ENCODE assay signal across 8 cellular contexts in the genomic region with DNA sequence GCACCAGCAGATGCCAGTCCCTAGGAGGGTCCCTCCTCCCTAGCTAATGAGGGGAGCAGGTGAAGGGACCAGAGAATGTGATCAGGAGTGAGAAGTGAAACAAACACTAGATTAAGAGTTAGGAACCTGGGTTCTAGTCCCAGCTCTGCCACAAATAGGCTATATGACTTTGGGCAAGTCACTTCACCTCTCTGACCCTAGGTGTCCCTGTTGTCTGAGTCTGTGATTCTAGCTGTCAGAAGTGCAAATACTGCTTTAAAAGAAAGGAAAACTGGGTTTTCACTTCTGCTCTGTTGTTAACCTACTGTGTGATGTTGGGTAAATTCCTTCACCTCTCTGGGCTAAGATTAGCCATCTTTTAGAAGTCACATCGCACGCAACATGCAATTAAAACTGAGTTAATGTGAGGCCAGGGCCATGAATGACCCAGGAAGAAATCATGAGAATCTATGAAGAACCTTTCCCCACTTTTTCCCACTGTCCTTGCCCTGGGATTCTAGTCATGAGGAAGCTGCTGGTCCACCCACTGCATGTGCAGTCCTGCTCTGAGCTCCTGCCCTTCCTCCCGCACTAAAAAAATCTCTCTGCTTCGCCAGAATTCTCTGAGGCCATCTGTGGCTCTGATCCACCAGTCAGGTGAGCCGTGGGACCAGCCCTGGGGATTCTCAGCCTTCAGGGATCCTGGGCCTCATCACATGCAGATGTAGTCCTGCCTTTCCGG.
A peak's percentile ranks its signal among the peaks of the same experiment; 100 is the strongest.
DNase-seq lines count a peak whose midpoint lies in the region; ATAC-seq and TF ChIP-seq lines count a peak whose summit lies in the region.

No MANE protein-coding gene starts in this region.

- H3K79me2 ChIP-seq in DND-41 (ENCODE audit: insufficient read depth, low read length) (no peaks in the 10 kb centered on the region), Karpas-422 (ENCODE audit: low read length) (no peaks in the 10 kb centered on the region)

- ATAC-seq in DND-41 (ENCODE audit: insufficient read depth, low read depth) (no peak), lower lobe of right lung (peak in 1 of 2 donors; percentile 25), GM18867 (IDR thresholded peaks at IDR 0.05; ENCODE audit: unreplicated experiment) (no peak), HG02852 (IDR thresholded peaks at IDR 0.05; ENCODE audit: unreplicated experiment) (no peak)

- H3K4me3 ChIP-seq in DND-41 (ENCODE audit: low read depth in 1 of 2, low read length in 2 of 2) (no peak overlapping the region), Karpas-422 (ENCODE audit: low read length) (no peak overlapping the region), adipocyte (ENCODE audit: low read length) (peak overlapping the region; percentile 41), lower lobe of right lung (no peak overlapping the region), ovary (no peak overlapping the region)

- no peak overlapping the region for H3K27ac ChIP-seq in DND-41 (ENCODE audit: low read length)
- H3K27ac ChIP-seq in Karpas-422 (ENCODE audit: low read length), result no peak overlapping the region
- no peak overlapping the region for H3K27ac ChIP-seq in lower lobe of right lung
- no peak overlapping the region for H3K27ac ChIP-seq in ovary

- no peaks in the 10 kb centered on the region for H3K27me3 ChIP-seq in DND-41 (ENCODE audit: insufficient read depth, low read length, poor library complexity)
- H3K27me3 ChIP-seq in Karpas-422 (ENCODE audit: low read length), result no peaks in the 10 kb centered on the region
- no peaks in the 10 kb centered on the region for H3K27me3 ChIP-seq in adipocyte (replicated peaks; ENCODE audit: control insufficient read depth, insufficient read depth, low read length)
- H3K27me3 ChIP-seq in lower lobe of right lung (ENCODE audit: low read depth), result no peaks in the 10 kb centered on the region
- H3K27me3 ChIP-seq in ovary, result no peaks in the 10 kb centered on the region

- no peak for TF ChIP-seq POLR2A in ovary (IDR thresholded peaks at IDR 0.05)

- H4K20me1 ChIP-seq in DND-41 (ENCODE audit: insufficient read depth, low read length), result no peaks in the 10 kb centered on the region
- no peaks in the 10 kb centered on the region for H4K20me1 ChIP-seq in Karpas-422 (ENCODE audit: insufficient read depth, low read depth, low read length)

- H3K9me3 ChIP-seq in DND-41 (ENCODE audit: insufficient read depth, low read length, severe bottlenecking) (no peaks in the 10 kb centered on the region), Karpas-422 (ENCODE audit: low read length) (no peaks in the 10 kb centered on the region), adipocyte (ENCODE audit: control insufficient read depth, low read length) (no peaks in the 10 kb centered on the region), lower lobe of right lung (no peaks in the 10 kb centered on the region), ovary (no peaks in the 10 kb centered on the region)

- H3K36me3 ChIP-seq in DND-41 (ENCODE audit: insufficient read depth, low read length) (no peaks in the 10 kb centered on the region), Karpas-422 (ENCODE audit: insufficient read depth, low read length) (no peaks in the 10 kb centered on the region), adipocyte (ENCODE audit: control insufficient read depth, insufficient read depth, low read length, severe bottlenecking) (no peaks in the 10 kb centered on the region), lower lobe of right lung (no peaks in the 10 kb centered on the region), ovary (no peaks in the 10 kb centered on the region)

- no peak overlapping the region for H3K4me2 ChIP-seq in DND-41 (ENCODE audit: insufficient read depth, low read length)
- no peak overlapping the region for H3K4me2 ChIP-seq in Karpas-422 (ENCODE audit: low read depth, low read length, poor library complexity, severe bottlenecking)

- TF ChIP-seq EP300 in ovary (IDR thresholded peaks at IDR 0.05), result no peak

- 83 to 93% (median 87%) methylated on average over 6 of the region's 6 CpGs for WGBS in ovary, 3 donors

- H3K9ac ChIP-seq in DND-41 (ENCODE audit: low read depth, low read length) (no peak overlapping the region), Karpas-422 (ENCODE audit: low read length) (no peak overlapping the region), adipocyte (ENCODE audit: low read length) (peak overlapping the region; percentile 81)

- TF ChIP-seq CTCF in DND-41 (IDR thresholded peaks at IDR 0.05; ENCODE audit: borderline replicate concordance, extremely low read depth, low read length, poor library complexity, severe bottlenecking) (peak; percentile 38), lower lobe of right lung (IDR thresholded peaks at IDR 0.05) (peak; percentile 22), ovary (IDR thresholded peaks at IDR 0.05) (no peak)

- peak; percentile 8 for DNase-seq in DND-41
- peak; percentile 58 for DNase-seq in Karpas-422
- no peak for DNase-seq in adipocyte (ENCODE audit: low read depth)
- DNase-seq in lower lobe of right lung, result no peak
- DNase-seq in ovary, result no peak
- DNase-seq in 8988T, result no peak

- H3K4me1 ChIP-seq in DND-41 (ENCODE audit: insufficient read depth, low read length) (no peaks in the 10 kb centered on the region), Karpas-422 (ENCODE audit: low read length) (no peaks in the 10 kb centered on the region), adipocyte (ENCODE audit: control insufficient read depth, insufficient read depth, low read length) (peaks cover 39% of the 10 kb centered on the region), lower lobe of right lung (peaks cover 6% of the 10 kb centered on the region), ovary (ENCODE audit: insufficient read depth) (peaks cover 9% of the 10 kb centered on the region)

- H2AFZ ChIP-seq in DND-41 (ENCODE audit: low read depth, low read length) (no peak overlapping the region), Karpas-422 (ENCODE audit: low read length) (no peak overlapping the region)

- no peaks in the 10 kb centered on the region for H3K9me2 ChIP-seq in Karpas-422 (replicated peaks; ENCODE audit: insufficient read depth, low read length)

- intact Hi-C loops in lower lobe of right lung (cut with DNase I) (no loop called here), ovary (cut with DNase I) (no loop called here)

Comparison
In these comparisons a context has a peak if more than half of its experiments do, and no peak if none do; other contexts are left out.
1. DNase-seq: peak in DND-41 (single experiment) and Karpas-422 (single experiment); none in adipocyte (single experiment), lower lobe of right lung (single experiment), ovary (0 of 5) and 8988T (single experiment).
2. CTCF ChIP-seq: peak in DND-41 (single experiment) and lower lobe of right lung (single experiment); none in ovary (0 of 3).